In genomic region chr17:48970865-48971687, GRCh38 we compare ENCODE assay signal across 1 cellular context.
TF ChIP-seq lines count a peak whose summit lies in the region.

No MANE protein-coding gene starts in this region.

TF ChIP-seq in HepG2, 621 proteins besides CTCF, POLR2A, EP300 and RAD21 (continued from another document and continues in another):
- TF ChIP-seq, protein P1, sequence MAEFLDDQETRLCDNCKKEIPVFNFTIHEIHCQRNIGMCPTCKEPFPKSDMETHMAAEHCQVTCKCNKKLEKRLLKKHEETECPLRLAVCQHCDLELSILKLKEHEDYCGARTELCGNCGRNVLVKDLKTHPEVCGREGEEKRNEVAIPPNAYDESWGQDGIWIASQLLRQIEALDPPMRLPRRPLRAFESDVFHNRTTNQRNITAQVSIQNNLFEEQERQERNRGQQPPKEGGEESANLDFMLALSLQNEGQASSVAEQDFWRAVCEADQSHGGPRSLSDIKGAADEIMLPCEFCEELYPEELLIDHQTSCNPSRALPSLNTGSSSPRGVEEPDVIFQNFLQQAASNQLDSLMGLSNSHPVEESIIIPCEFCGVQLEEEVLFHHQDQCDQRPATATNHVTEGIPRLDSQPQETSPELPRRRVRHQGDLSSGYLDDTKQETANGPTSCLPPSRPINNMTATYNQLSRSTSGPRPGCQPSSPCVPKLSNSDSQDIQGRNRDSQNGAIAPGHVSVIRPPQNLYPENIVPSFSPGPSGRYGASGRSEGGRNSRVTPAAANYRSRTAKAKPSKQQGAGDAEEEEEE (CRISPR knock-in tag; IDR thresholded peaks at IDR 0.05; ENCODE audit: borderline replicate concordance), result no peak
- TF ChIP-seq, protein P2, sequence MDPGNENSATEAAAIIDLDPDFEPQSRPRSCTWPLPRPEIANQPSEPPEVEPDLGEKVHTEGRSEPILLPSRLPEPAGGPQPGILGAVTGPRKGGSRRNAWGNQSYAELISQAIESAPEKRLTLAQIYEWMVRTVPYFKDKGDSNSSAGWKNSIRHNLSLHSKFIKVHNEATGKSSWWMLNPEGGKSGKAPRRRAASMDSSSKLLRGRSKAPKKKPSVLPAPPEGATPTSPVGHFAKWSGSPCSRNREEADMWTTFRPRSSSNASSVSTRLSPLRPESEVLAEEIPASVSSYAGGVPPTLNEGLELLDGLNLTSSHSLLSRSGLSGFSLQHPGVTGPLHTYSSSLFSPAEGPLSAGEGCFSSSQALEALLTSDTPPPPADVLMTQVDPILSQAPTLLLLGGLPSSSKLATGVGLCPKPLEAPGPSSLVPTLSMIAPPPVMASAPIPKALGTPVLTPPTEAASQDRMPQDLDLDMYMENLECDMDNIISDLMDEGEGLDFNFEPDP (CRISPR knock-in tag; conservative IDR thresholded peaks at IDR 0.05), result no peak
- no peak for TF ChIP-seq KDM4B (CRISPR knock-in tag; IDR thresholded peaks at IDR 0.05)
- no peak for TF ChIP-seq TBP (CRISPR knock-in tag; IDR thresholded peaks at IDR 0.05)
- TF ChIP-seq DNMT3B (CRISPR knock-in tag; conservative IDR thresholded peaks at IDR 0.05), result no peak
- no peak for TF ChIP-seq NFKB2 (CRISPR knock-in tag; IDR thresholded peaks at IDR 0.05; ENCODE audit: borderline replicate concordance)
- no peak for TF ChIP-seq SETDB1 (CRISPR knock-in tag; IDR thresholded peaks at IDR 0.05; ENCODE audit: borderline replicate concordance)
- TF ChIP-seq CREBL2 (CRISPR knock-in tag; IDR thresholded peaks at IDR 0.05; ENCODE audit: borderline replicate concordance), result no peak
- TF ChIP-seq ZNF652 (CRISPR knock-in tag; IDR thresholded peaks at IDR 0.05; ENCODE audit: borderline replicate concordance, low read depth), result no peak; the same call in 1 of the 2 replicates
- no peak for TF ChIP-seq ZBTB3 (CRISPR knock-in tag; IDR thresholded peaks at IDR 0.05; ENCODE audit: borderline replicate concordance, low read depth)
- TF ChIP-seq HOXA9 (CRISPR knock-in tag; IDR thresholded peaks at IDR 0.05; ENCODE audit: borderline replicate concordance), result no peak
- no peak; the same call in 1 of the 2 replicates for TF ChIP-seq ZNF44 (CRISPR knock-in tag; IDR thresholded peaks at IDR 0.05)
- TF ChIP-seq SP2 (CRISPR knock-in tag; IDR thresholded peaks at IDR 0.05), result no peak
- no peak for TF ChIP-seq MEIS1 (CRISPR knock-in tag; IDR thresholded peaks at IDR 0.05; ENCODE audit: borderline replicate concordance)
- TF ChIP-seq ZMYM2 (CRISPR knock-in tag; IDR thresholded peaks at IDR 0.05), result peak; percentile 89
- TF ChIP-seq KLF16 (CRISPR knock-in tag; IDR thresholded peaks at IDR 0.05), result peak in 1 of 2 experiments; percentile 65; a peak in 1 of 4 replicates
- TF ChIP-seq ZNF530 (CRISPR knock-in tag; IDR thresholded peaks at IDR 0.05; ENCODE audit: low read depth), result no peak
- TF ChIP-seq ZFAT (CRISPR knock-in tag; conservative IDR thresholded peaks at IDR 0.05), result no peak
- TF ChIP-seq, protein P3, sequence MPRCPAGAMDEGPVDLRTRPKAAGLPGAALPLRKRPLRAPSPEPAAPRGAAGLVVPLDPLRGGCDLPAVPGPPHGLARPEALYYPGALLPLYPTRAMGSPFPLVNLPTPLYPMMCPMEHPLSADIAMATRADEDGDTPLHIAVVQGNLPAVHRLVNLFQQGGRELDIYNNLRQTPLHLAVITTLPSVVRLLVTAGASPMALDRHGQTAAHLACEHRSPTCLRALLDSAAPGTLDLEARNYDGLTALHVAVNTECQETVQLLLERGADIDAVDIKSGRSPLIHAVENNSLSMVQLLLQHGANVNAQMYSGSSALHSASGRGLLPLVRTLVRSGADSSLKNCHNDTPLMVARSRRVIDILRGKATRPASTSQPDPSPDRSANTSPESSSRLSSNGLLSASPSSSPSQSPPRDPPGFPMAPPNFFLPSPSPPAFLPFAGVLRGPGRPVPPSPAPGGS (CRISPR knock-in tag; IDR thresholded peaks at IDR 0.05), result no peak; the same call in 1 of the 2 replicates
- TF ChIP-seq, protein P4, sequence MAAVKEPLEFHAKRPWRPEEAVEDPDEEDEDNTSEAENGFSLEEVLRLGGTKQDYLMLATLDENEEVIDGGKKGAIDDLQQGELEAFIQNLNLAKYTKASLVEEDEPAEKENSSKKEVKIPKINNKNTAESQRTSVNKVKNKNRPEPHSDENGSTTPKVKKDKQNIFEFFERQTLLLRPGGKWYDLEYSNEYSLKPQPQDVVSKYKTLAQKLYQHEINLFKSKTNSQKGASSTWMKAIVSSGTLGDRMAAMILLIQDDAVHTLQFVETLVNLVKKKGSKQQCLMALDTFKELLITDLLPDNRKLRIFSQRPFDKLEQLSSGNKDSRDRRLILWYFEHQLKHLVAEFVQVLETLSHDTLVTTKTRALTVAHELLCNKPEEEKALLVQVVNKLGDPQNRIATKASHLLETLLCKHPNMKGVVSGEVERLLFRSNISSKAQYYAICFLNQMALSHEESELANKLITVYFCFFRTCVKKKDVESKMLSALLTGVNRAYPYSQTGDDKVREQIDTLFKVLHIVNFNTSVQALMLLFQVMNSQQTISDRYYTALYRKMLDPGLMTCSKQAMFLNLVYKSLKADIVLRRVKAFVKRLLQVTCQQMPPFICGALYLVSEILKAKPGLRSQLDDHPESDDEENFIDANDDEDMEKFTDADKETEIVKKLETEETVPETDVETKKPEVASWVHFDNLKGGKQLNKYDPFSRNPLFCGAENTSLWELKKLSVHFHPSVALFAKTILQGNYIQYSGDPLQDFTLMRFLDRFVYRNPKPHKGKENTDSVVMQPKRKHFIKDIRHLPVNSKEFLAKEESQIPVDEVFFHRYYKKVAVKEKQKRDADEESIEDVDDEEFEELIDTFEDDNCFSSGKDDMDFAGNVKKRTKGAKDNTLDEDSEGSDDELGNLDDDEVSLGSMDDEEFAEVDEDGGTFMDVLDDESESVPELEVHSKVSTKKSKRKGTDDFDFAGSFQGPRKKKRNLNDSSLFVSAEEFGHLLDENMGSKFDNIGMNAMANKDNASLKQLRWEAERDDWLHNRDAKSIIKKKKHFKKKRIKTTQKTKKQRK (IDR thresholded peaks at IDR 0.05; ENCODE audit: low read length), result no peak
- TF ChIP-seq ESRRA (CRISPR knock-in tag; IDR thresholded peaks at IDR 0.05; ENCODE audit: low read depth), result peak; percentile 81
- TF ChIP-seq SMARCE1 (IDR thresholded peaks at IDR 0.05; ENCODE audit: borderline replicate concordance), result no peak
- TF ChIP-seq ZNF274 (CRISPR knock-in tag; IDR thresholded peaks at IDR 0.05), result peak; percentile 56; the same call in 1 of the 2 replicates
- peak; percentile 87 for TF ChIP-seq MED1 (CRISPR knock-in tag; IDR thresholded peaks at IDR 0.05)
- TF ChIP-seq, protein P5, sequence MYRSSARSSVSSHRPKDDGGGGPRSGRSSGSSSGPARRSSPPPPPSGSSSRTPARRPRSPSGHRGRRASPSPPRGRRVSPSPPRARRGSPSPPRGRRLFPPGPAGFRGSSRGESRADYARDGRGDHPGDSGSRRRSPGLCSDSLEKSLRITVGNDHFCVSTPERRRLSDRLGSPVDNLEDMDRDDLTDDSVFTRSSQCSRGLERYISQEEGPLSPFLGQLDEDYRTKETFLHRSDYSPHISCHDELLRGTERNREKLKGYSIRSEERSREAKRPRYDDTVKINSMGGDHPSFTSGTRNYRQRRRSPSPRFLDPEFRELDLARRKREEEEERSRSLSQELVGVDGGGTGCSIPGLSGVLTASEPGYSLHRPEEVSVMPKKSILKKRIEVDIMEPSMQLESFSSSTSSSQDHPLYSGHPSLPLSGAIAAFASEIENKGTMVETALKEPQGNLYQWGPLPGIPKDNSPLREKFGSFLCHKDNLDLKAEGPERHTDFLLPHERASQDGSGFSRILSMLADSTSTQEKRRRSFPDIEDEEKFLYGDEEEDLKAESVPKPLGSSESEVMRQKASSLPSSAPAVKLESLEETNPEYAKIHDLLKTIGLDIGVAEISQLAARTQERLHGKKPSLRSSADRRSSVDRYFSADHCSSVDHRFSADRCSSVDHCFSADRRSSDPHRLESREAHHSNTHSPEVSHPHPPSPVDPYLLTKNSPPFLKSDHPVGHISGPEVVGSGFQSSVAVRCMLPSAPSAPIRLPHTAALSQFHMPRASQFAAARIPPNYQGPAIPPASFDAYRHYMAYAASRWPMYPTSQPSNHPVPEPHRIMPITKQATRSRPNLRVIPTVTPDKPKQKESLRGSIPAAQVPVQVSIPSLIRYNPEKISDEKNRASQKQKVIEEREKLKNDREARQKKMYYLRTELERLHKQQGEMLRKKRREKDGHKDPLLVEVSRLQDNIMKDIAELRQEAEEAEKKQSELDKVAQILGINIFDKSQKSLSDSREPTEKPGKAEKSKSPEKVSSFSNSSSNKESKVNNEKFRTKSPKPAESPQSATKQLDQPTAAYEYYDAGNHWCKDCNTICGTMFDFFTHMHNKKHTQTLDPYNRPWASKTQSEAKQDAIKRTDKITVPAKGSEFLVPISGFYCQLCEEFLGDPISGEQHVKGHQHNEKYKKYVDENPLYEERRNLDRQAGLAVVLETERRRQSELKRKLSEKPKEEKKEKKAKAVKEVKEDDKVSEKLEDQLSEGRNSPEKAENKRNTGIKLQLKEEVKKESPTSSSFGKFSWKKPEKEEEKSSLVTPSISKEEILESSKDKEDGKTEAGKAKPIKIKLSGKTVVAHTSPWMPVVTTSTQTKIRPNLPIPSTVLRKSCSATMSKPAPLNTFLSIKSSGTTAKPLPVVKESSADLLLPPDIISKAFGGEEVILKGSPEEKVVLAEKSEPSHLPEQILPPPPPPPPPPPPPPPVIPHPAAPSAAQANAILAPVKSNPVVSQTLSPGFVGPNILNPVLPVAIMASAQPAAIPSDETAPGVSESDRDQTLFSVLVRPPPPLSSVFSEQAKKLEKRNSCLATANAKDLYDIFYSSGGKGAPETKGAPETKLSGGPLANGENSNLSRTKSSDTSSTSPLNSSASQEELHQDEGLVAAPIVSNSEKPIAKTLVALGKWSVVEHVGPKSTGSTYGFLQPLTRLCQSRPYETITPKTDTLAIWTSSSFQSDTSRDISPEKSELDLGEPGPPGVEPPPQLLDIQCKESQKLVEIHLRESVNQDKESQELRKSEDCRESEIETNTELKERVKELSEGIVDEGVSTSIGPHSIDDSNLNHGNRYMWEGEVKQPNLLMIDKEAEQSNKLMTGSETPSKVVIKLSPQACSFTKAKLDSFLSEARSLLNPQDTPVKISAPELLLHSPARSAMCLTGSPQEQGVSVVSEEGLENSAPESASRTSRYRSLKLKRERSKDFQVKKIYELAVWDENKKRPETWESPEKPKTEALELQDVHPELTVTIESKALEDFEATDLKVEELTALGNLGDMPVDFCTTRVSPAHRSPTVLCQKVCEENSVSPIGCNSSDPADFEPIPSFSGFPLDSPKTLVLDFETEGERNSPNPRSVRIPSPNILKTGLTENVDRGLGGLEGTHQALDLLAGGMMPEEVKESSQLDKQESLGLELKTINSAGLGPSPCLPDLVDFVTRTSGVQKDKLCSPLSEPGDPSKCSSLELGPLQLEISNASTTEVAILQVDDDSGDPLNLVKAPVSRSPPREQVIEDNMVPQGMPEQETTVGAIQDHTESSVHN (CRISPR knock-in tag; IDR thresholded peaks at IDR 0.05), result no peak
- peak; percentile 71 for TF ChIP-seq HMG20B (CRISPR knock-in tag; conservative IDR thresholded peaks at IDR 0.05)
- TF ChIP-seq, protein P6, sequence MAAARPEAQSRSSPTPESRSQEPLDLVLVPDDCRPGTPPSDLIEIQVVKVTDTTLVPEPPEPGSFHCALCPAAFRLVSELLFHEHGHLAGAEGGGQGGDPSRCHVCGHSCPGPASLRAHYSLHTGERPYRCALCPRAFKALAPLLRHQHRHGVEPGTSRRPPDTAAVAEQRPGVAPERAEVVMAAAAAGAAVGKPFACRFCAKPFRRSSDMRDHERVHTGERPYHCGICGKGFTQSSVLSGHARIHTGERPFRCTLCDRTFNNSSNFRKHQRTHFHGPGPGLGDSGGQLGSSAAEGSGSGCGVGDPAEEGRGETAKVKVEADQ (CRISPR knock-in tag; IDR thresholded peaks at IDR 0.05; ENCODE audit: borderline replicate concordance), result no peak
- TF ChIP-seq KDM5B (CRISPR knock-in tag; IDR thresholded peaks at IDR 0.05; ENCODE audit: borderline replicate concordance), result no peak
- TF ChIP-seq STAG1 (CRISPR knock-in tag; IDR thresholded peaks at IDR 0.05), result peak; percentile 28
- TF ChIP-seq NFKBIZ (CRISPR knock-in tag; IDR thresholded peaks at IDR 0.05), result no peak
- no peak for TF ChIP-seq E2F1 (CRISPR knock-in tag; IDR thresholded peaks at IDR 0.05)
- TF ChIP-seq ATF4 (CRISPR knock-in tag; IDR thresholded peaks at IDR 0.05), result peak; percentile 46 to 48; a peak in 1 of 4 replicates
- peak; percentile 47 for TF ChIP-seq ZNF136 (CRISPR knock-in tag; IDR thresholded peaks at IDR 0.05; ENCODE audit: low read depth)
- no peak for TF ChIP-seq ZNF282 (IDR thresholded peaks at IDR 0.05; ENCODE audit: partially characterized antibody)
- no peak; the same call in 1 of the 2 replicates for TF ChIP-seq ZNF276 (CRISPR knock-in tag; IDR thresholded peaks at IDR 0.05; ENCODE audit: low read depth)
- TF ChIP-seq GFI1 (CRISPR knock-in tag; IDR thresholded peaks at IDR 0.05; ENCODE audit: borderline replicate concordance), result peak; percentile 74; the same call in 1 of the 2 replicates
- TF ChIP-seq CREB1 (IDR thresholded peaks at IDR 0.05), result 0 out of 2 replicates have a peak, but pooled peaks have one; percentile 15
- peak; percentile 84 for TF ChIP-seq CREB1 (CRISPR knock-in tag; IDR thresholded peaks at IDR 0.05)
